Comparison of ENCODE assay signal across 8 cellular contexts in genomic region chr2:31233741-31234689, GRCh38. TPM values are rescaled to one million over a fixed set of nuclear protein-coding genes. Genes with fewer than 3 reads are reported as not detected.
DNase-seq lines count a peak whose midpoint lies in the region; ATAC-seq, FAIRE-seq and TF ChIP-seq lines count a peak whose summit lies in the region.

EHD3 (plus strand) TSS chr2:31234152; CDS start chr2:31234622, 470 bp downstream.

- H3K23ac ChIP-seq in neuronal stem cell (ENCODE audit: low read depth, low read length, poor library complexity): peak within 1 kb of the TSS; percentile 67

- no peak for FAIRE-seq in frontal cortex (lab: Jason Lieb, UNC)

- H3K4me2 ChIP-seq in neuronal stem cell (ENCODE audit: insufficient read depth, low read length, poor library complexity, severe bottlenecking): peak within 1 kb of the TSS; percentile 92

- H3K4ac ChIP-seq in neuronal stem cell (ENCODE audit: low read length): no peak within 1 kb of the TSS

- no CpG with 5 or more reads among the region's 74 CpGs for WGBS in neuronal stem cell (ENCODE audit: extremely low coverage in 2 of 2, insufficient read length in 2 of 2, insufficient replicate concordance in 1 of 2), 2 donors

- no peak within 1 kb of the TSS for H2AK5ac ChIP-seq in neuronal stem cell (ENCODE audit: low read depth, low read length)

- H3K18ac ChIP-seq in neuronal stem cell (ENCODE audit: low read length): peak within 1 kb of the TSS; percentile 89

- H3K9ac ChIP-seq in neuronal stem cell (ENCODE audit: low read depth, low read length, poor library complexity): peak within 1 kb of the TSS; percentile 85
- H3K9ac ChIP-seq in subcutaneous abdominal adipose tissue (ENCODE audit: low read length in 5 of 5): peak within 1 kb of the TSS in 3 of 5 donors; percentile 51 to 59 (median 54)

- ATAC-seq in GM21529 (IDR thresholded peaks at IDR 0.05; ENCODE audit: unreplicated experiment): peak; percentile 96

- peaks cover 0 to 5% of the 10 kb centered on the region in 2 donors for H3K4me1 ChIP-seq in neuronal stem cell (ENCODE audit: control insufficient read depth in 2 of 2, insufficient read depth in 1 of 2, low read depth in 1 of 2, low read length in 2 of 2)
- peaks cover 0 to 18% (median 14%) of the 10 kb centered on the region in 5 donors for H3K4me1 ChIP-seq in subcutaneous abdominal adipose tissue (ENCODE audit: control insufficient read depth in 5 of 5, insufficient read depth in 5 of 5, low read length in 5 of 5)

- H3K9me3 ChIP-seq in neuronal stem cell (replicated peaks in 1 of 2; ENCODE audit: control insufficient read depth in 2 of 2, insufficient read depth in 1 of 2, low read depth in 1 of 2, low read length in 2 of 2): no peaks in the 10 kb centered on the region
- no peaks in the 10 kb centered on the region for H3K9me3 ChIP-seq in subcutaneous abdominal adipose tissue (ENCODE audit: control insufficient read depth in 5 of 5, low read length in 5 of 5)

- H3K36me3 ChIP-seq in neuronal stem cell (replicated peaks in 1 of 2; ENCODE audit: control insufficient read depth in 2 of 2, insufficient read depth in 2 of 2, low read length in 2 of 2) (no peaks in the 10 kb centered on the region), subcutaneous abdominal adipose tissue (ENCODE audit: control insufficient read depth in 5 of 5, insufficient read depth in 5 of 5, low read length in 5 of 5) (no peaks in the 10 kb centered on the region)

- H3K27me3 ChIP-seq in neuronal stem cell (ENCODE audit: control insufficient read depth in 3 of 3, insufficient read depth in 3 of 3, low read depth in 1 of 3, low read length in 3 of 3) (peaks cover 0 to 11% (median 2%) of the 10 kb centered on the region in 3 experiments), subcutaneous abdominal adipose tissue (ENCODE audit: control insufficient read depth in 5 of 5, insufficient read depth in 4 of 5, low read length in 5 of 5) (peaks cover 0 to 4% (median 0%) of the 10 kb centered on the region in 5 donors)

- peak within 1 kb of the TSS; percentile 20 for H2BK5ac ChIP-seq in neuronal stem cell (ENCODE audit: low read length)

- peak; percentile 72 for TF ChIP-seq CTCF in RWPE1 (conservative IDR thresholded peaks at IDR 0.05; ENCODE audit: low read depth)

- H4K91ac ChIP-seq in neuronal stem cell (ENCODE audit: low read depth, low read length, poor library complexity): no peak within 1 kb of the TSS

- H2BK15ac ChIP-seq in neuronal stem cell (ENCODE audit: low read length): no peak within 1 kb of the TSS

- H2BK120ac ChIP-seq in neuronal stem cell (ENCODE audit: low read depth, low read length): no peak within 1 kb of the TSS

- no peak within 1 kb of the TSS for H4K8ac ChIP-seq in neuronal stem cell (ENCODE audit: low read depth, low read length)

- H2AFZ ChIP-seq in neuronal stem cell (ENCODE audit: low read length): peak within 1 kb of the TSS; percentile 97

- H2BK12ac ChIP-seq in neuronal stem cell (ENCODE audit: low read length): no peak within 1 kb of the TSS

- TF ChIP-seq EP300 in Ishikawa (IDR thresholded peaks at IDR 0.05; ENCODE audit: borderline replicate concordance): no peak

- H3K79me1 ChIP-seq in neuronal stem cell (ENCODE audit: low read depth, low read length): no peaks in the 10 kb centered on the region

- H3K4me3 ChIP-seq in neuronal stem cell (ENCODE audit: low read length in 2 of 2) (peak within 1 kb of the TSS; percentile 60 to 82), subcutaneous abdominal adipose tissue (ENCODE audit: low read depth in 1 of 5, low read length in 5 of 5) (peak within 1 kb of the TSS; percentile 49 to 78 (median 72))

- H3K14ac ChIP-seq in neuronal stem cell (ENCODE audit: low read length): no peak within 1 kb of the TSS

- peak within 1 kb of the TSS; percentile 47 for H3K27ac ChIP-seq in RWPE1
- no peak within 1 kb of the TSS for H3K27ac ChIP-seq in neuronal stem cell (replicated peaks; ENCODE audit: low read length)
- H3K27ac ChIP-seq in subcutaneous abdominal adipose tissue (ENCODE audit: low read depth, low read length): no peak within 1 kb of the TSS

- DNase-seq in DMS 273 (lab: John Stamatoyannopoulos, UW; ENCODE audit: unreplicated experiment) (peak; percentile 98), RWPE1 (ENCODE audit: low spot score) (peak; percentile 81), frontal cortex (ENCODE audit: low spot score in 2 of 2) (peak; percentile 77), neuronal stem cell (ENCODE audit: low spot score) (peak; percentile 92)
- peak; percentile 31 to 68 (median 48) for DNase-seq in activated naive CD4-positive, alpha-beta T cell (lab: John Stamatoyannopoulos, UW)

- CTCF ChIA-PET in RWPE1 (lab: Yijun Ruan, JAX): interaction anchor here (0.6 to 1.4 kb wide), 11 partner anchors 13 to 1471 kb away, joined by 3 to 5 read pairs (median 3); no protein-coding TSS in a partner anchor

- POLR2A ChIA-PET in RWPE1 (lab: Yijun Ruan, JAX; ENCODE audit: low non-redundant PET): interaction anchor here (0.7 kb wide), 1 partner anchor 452 kb away, joined by 7 read pairs; no protein-coding TSS in a partner anchor

- TF ChIP-seq RAD21 in Ishikawa (IDR thresholded peaks at IDR 0.05; ENCODE audit: low read depth): peak; percentile 37; the same call in 1 of the 2 replicates

TF ChIP-seq in Ishikawa, 13 proteins besides CTCF, POLR2A, EP300 and RAD21:
- peak; percentile 98 for TF ChIP-seq YY1 (IDR thresholded peaks at IDR 0.05; ENCODE audit: low read depth)
- TF ChIP-seq, protein P1, sequence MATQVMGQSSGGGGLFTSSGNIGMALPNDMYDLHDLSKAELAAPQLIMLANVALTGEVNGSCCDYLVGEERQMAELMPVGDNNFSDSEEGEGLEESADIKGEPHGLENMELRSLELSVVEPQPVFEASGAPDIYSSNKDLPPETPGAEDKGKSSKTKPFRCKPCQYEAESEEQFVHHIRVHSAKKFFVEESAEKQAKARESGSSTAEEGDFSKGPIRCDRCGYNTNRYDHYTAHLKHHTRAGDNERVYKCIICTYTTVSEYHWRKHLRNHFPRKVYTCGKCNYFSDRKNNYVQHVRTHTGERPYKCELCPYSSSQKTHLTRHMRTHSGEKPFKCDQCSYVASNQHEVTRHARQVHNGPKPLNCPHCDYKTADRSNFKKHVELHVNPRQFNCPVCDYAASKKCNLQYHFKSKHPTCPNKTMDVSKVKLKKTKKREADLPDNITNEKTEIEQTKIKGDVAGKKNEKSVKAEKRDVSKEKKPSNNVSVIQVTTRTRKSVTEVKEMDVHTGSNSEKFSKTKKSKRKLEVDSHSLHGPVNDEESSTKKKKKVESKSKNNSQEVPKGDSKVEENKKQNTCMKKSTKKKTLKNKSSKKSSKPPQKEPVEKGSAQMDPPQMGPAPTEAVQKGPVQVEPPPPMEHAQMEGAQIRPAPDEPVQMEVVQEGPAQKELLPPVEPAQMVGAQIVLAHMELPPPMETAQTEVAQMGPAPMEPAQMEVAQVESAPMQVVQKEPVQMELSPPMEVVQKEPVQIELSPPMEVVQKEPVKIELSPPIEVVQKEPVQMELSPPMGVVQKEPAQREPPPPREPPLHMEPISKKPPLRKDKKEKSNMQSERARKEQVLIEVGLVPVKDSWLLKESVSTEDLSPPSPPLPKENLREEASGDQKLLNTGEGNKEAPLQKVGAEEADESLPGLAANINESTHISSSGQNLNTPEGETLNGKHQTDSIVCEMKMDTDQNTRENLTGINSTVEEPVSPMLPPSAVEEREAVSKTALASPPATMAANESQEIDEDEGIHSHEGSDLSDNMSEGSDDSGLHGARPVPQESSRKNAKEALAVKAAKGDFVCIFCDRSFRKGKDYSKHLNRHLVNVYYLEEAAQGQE (IDR thresholded peaks at IDR 0.05; ENCODE audit: low read depth): no peak

RNA-seq across cellular contexts. Expression of gene EHD3, which starts in this region (rescaled TPM):
- 7.7 TPM for total RNA-seq in frontal cortex
- 5.0 TPM for polyA plus RNA-seq in neuronal stem cell (2013, experiment 1 of 2)
- 4.7 TPM for polyA plus RNA-seq in neuronal stem cell (2013, experiment 2 of 2)

Comparison
In these comparisons a context has a peak if more than half of its experiments do, and no peak if none do; other contexts are left out.
1. DNase-seq: peak in every context shown above with its lines; median percentile 98 in DMS 273; 92 in neuronal stem cell; 81 in RWPE1; 77 in frontal cortex; 48 in activated naive CD4-positive, alpha-beta T cell.